In the genomic region with DNA sequence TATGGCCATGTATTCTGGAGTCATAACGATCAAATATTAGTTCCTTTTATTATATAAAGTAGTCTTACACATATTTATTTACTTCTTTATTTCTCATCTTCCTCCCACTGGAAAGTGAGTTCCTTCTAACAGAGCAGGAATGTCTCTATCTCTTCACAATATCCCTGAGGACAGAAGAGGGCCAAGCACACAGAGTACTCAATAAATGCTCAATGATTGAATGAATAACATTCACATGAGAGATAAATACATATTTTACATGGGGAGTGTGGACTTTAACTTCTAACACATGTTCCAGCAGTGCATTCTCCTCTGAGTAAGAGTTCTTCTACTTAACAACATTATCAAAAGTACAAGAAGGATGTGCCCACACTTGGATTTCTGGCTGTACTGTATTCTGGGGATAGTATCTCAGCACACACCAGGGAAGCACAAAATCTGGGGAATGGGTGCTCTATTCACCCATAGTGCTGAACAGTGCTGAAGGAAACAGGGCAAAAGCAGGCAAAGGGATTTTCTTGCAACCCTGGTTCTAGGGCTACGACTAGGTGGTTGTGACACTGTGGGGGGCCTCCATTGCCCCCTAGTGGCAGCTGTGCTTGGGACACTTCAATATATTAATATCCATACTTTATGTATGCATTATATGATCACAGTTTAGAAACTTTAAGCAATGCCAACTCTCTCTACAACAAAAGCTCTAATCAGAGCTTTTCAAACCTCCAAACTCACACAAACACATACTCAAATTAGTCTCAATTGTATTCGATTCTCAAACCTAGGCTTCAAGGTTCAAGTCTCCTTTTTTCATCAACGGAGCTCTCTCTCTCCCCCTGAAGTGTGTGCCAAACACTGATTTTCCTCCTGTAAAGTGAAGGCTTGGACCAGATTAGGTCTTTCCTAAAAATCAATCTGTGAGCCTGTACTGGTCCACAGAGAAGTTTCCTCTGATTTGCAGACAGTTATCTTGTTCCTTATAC, we compare ENCODE assay signal across 8 cellular contexts.
DNase-seq lines count a peak whose midpoint lies in the region; ATAC-seq and TF ChIP-seq lines count a peak whose summit lies in the region.

No MANE protein-coding gene starts in this region.

- TF ChIP-seq POLR2A in thyroid gland (IDR thresholded peaks at IDR 0.05): no peak

- H3K4me1 Mint-ChIP-seq in neural crest cell: no peaks in the 10 kb centered on the region

- peak; percentile 1 for DNase-seq in SKM-1 (lab: John Stamatoyannopoulos, UW; ENCODE audit: unreplicated experiment)
- no peak for DNase-seq in SKM-1 treated with dmso at 0.1 percent for 144 hours (lab: John Stamatoyannopoulos, UW; ENCODE audit: unreplicated experiment)
- DNase-seq in NCI-H1105 (lab: John Stamatoyannopoulos, UW): peak; percentile 21
- peak; percentile 15 to 33 for DNase-seq in activated CD8-positive, alpha-beta memory T cell treated with anti-CD3 and anti-CD28 coated beads for 1 hour (ENCODE audit: extremely low read depth in 1 of 2, low read depth in 1 of 2)
- no peak for DNase-seq in epithelial cell of proximal tubule (ENCODE audit: low read depth)
- DNase-seq in neural crest cell (ENCODE audit: low read depth, low spot score): peak; percentile 41
- peak; percentile 12 to 21 for DNase-seq in thyroid gland

- no peak overlapping the region for H3K27ac ChIP-seq in thyroid gland

- no peaks in the 10 kb centered on the region for H3K9me3 Mint-ChIP-seq in neural crest cell

- WGBS in thyroid gland, 2 donors: 56 to 63% methylated on average over 4 of the region's 4 CpGs

- ATAC-seq in HG02623 (IDR thresholded peaks at IDR 0.05; ENCODE audit: unreplicated experiment): peak; percentile 94

- H3K4me3 ChIP-seq in epithelial cell of proximal tubule (ENCODE audit: low read depth, low read length) (no peak overlapping the region), thyroid gland (replicated peaks in 1 of 3) (no peak overlapping the region)

- peaks cover 2% of the 10 kb centered on the region for H3K36me3 Mint-ChIP-seq in neural crest cell (ENCODE audit: low read depth)

- intact Hi-C loops in thyroid gland (cut with DNase I): no loop called here

- no peaks in the 10 kb centered on the region for H3K27me3 Mint-ChIP-seq in neural crest cell (ENCODE audit: low read depth)

- no peaks in the 10 kb centered on the region for H3K4me1 ChIP-seq in thyroid gland

- no peak overlapping the region for H3K27ac Mint-ChIP-seq in neural crest cell (ENCODE audit: unreplicated experiment)

- no peaks in the 10 kb centered on the region for H3K27me3 ChIP-seq in thyroid gland

- TF ChIP-seq CTCF in epithelial cell of proximal tubule (conservative IDR thresholded peaks at IDR 0.05; ENCODE audit: low read depth, low read length) (peak; percentile 89), neural crest cell (conservative IDR thresholded peaks at IDR 0.05) (peak; percentile 87), thyroid gland (IDR thresholded peaks at IDR 0.05) (peak in 5 of 6 experiments; percentile 22 to 68 (median 31))

- no peaks in the 10 kb centered on the region for H3K36me3 ChIP-seq in thyroid gland

- H3K9me3 ChIP-seq in thyroid gland: no peaks in the 10 kb centered on the region

- no peak overlapping the region for H3K4me3 Mint-ChIP-seq in neural crest cell

Comparison
In these comparisons a context has a peak if more than half of its experiments do, and no peak if none do; other contexts are left out.
1. DNase-seq: peak in SKM-1 (single experiment), NCI-H1105 (single experiment), activated CD8-positive, alpha-beta memory T cell treated with anti-CD3 and anti-CD28 coated beads for 1 hour (2 of 2), neural crest cell (single experiment) and thyroid gland (2 of 2); none in SKM-1 treated with dmso at 0.1 percent for 144 hours (single experiment) and epithelial cell of proximal tubule (single experiment).
2. CTCF ChIP-seq: peak in every context shown above with its lines; median percentile 89 in epithelial cell of proximal tubule; 87 in neural crest cell; 31 in thyroid gland.